ENCODE assay signal across 1 cellular context in genomic region chr18:23406271-23406787, GRCh38.
TF ChIP-seq lines count a peak whose summit lies in the region.

No MANE protein-coding gene starts in this region.

TF ChIP-seq in K562, 482 proteins besides CTCF, POLR2A, EP300 and RAD21:
- TF ChIP-seq TEAD4 (IDR thresholded peaks at IDR 0.05; ENCODE audit: low read length) (0 out of 2 replicates have a peak, but pooled peaks have one; percentile 8), TEAD4 (CRISPR knock-in tag; IDR thresholded peaks at IDR 0.05; ENCODE audit: borderline replicate concordance) (no peak), PKNOX1 (IDR thresholded peaks at IDR 0.05) (peak; percentile 40; the same call in 1 of the 2 replicates), PBX2 (CRISPR knock-in tag; IDR thresholded peaks at IDR 0.05; ENCODE audit: low read depth) (no peak), PBX2 (tag; conservative IDR thresholded peaks at IDR 0.05; ENCODE audit: low read depth) (peak; percentile 38; the same call in 1 of the 2 replicates), MEIS2 (IDR thresholded peaks at IDR 0.05; ENCODE audit: partially characterized antibody) (peak; percentile 43), KDM1A (IDR thresholded peaks at IDR 0.05) (peak; percentile 59 to 80; a peak in 3 of 4 replicates), CCAR2 (IDR thresholded peaks at IDR 0.05; ENCODE audit: low read depth, low read length) (no peak)
